In genomic region chr20:21968486-21968885, GRCh38 we compare ENCODE assay signal across 15 cellular contexts.
"Had no signal": no experiment of that assay in that cellular context is flagged by ENCODE, and none has a peak within 500 bp of the region (broad histone marks: within the 10 kb centered on the region; RNA-seq: fewer than 3 reads in every experiment).

No MANE protein-coding gene starts in this region.

- H3K27ac ChIP-seq: adrenal gland, sigmoid colon had no signal

- H3K27me3 ChIP-seq: adrenal gland, sigmoid colon had no signal

- H3K9me3 ChIP-seq: adrenal gland, sigmoid colon had no signal

- H3K4me3 ChIP-seq: adrenal gland, sigmoid colon had no signal

- H3K36me3 ChIP-seq: adrenal gland, sigmoid colon had no signal

- H3K4me1 ChIP-seq: adrenal gland, sigmoid colon had no signal

- DNase-seq: activated CD4-positive, alpha-beta T cell treated with anti-CD3 and anti-CD28 coated beads, Interleukin-2, amount 10 ng/mL, durations not matched to agents 24 days and 14 days; activated naive CD4-positive, alpha-beta T cell treated with anti-CD3 and anti-CD28 coated beads, Interleukin-2, amount 50 U/mL, for 16 hours; adrenal gland; cortex of kidney; effector memory CD8-positive, alpha-beta T cell; immature natural killer cell; left cardiac atrium; mammary epithelial cell; occipital lobe; sigmoid colon; stimulated activated CD4-positive, alpha-beta T cell treated with anti-CD3 and anti-CD28 coated beads, Interleukin-12 subunit alpha, Interleukin-12 subunit beta, amount 100 ng/mL, for 4 hours; stimulated activated naive CD4-positive, alpha-beta T cell; substantia nigra; T-cell; trophoblast cell had no signal
